1 cellular context compared by ENCODE assay signal in genomic region chr14:37172024-37172869, GRCh38.
A peak's percentile ranks its signal among the peaks of the same experiment; 100 is the strongest.
TF ChIP-seq lines count a peak whose summit lies in the region.

Gene SLC25A21, minus strand, starts transcription at chr14:37172606.

TF ChIP-seq in HepG2, 621 proteins besides CTCF, POLR2A, EP300 and RAD21 (continued from another document):
- TF ChIP-seq, protein P1, sequence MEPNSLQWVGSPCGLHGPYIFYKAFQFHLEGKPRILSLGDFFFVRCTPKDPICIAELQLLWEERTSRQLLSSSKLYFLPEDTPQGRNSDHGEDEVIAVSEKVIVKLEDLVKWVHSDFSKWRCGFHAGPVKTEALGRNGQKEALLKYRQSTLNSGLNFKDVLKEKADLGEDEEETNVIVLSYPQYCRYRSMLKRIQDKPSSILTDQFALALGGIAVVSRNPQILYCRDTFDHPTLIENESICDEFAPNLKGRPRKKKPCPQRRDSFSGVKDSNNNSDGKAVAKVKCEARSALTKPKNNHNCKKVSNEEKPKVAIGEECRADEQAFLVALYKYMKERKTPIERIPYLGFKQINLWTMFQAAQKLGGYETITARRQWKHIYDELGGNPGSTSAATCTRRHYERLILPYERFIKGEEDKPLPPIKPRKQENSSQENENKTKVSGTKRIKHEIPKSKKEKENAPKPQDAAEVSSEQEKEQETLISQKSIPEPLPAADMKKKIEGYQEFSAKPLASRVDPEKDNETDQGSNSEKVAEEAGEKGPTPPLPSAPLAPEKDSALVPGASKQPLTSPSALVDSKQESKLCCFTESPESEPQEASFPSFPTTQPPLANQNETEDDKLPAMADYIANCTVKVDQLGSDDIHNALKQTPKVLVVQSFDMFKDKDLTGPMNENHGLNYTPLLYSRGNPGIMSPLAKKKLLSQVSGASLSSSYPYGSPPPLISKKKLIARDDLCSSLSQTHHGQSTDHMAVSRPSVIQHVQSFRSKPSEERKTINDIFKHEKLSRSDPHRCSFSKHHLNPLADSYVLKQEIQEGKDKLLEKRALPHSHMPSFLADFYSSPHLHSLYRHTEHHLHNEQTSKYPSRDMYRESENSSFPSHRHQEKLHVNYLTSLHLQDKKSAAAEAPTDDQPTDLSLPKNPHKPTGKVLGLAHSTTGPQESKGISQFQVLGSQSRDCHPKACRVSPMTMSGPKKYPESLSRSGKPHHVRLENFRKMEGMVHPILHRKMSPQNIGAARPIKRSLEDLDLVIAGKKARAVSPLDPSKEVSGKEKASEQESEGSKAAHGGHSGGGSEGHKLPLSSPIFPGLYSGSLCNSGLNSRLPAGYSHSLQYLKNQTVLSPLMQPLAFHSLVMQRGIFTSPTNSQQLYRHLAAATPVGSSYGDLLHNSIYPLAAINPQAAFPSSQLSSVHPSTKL (CRISPR knock-in tag; IDR thresholded peaks at IDR 0.05): peak; percentile 87
- TF ChIP-seq IRF9 (CRISPR knock-in tag; IDR thresholded peaks at IDR 0.05; ENCODE audit: borderline replicate concordance) (peak; percentile 99), JDP2 (CRISPR knock-in tag; IDR thresholded peaks at IDR 0.05; ENCODE audit: borderline replicate concordance) (peak; percentile 49; the same call in 1 of the 2 replicates), MIXL1 (CRISPR knock-in tag; IDR thresholded peaks at IDR 0.05) (peak; percentile 97), TRIM24 (CRISPR knock-in tag; IDR thresholded peaks at IDR 0.05) (no peak), CBX2 (IDR thresholded peaks at IDR 0.05; ENCODE audit: low read depth, low read length) (peak; percentile 98), CBX2 (CRISPR knock-in tag; IDR thresholded peaks at IDR 0.05; ENCODE audit: low read depth) (peak; percentile 100), ZNF44 (CRISPR knock-in tag; IDR thresholded peaks at IDR 0.05) (peak; percentile 100), ZFP82 (CRISPR knock-in tag; IDR thresholded peaks at IDR 0.05; ENCODE audit: borderline replicate concordance) (peak; percentile 99), ZNF337 (CRISPR knock-in tag; IDR thresholded peaks at IDR 0.05; ENCODE audit: borderline replicate concordance, low read depth) (peak; percentile 98), DMTF1 (CRISPR knock-in tag; IDR thresholded peaks at IDR 0.05) (0 out of 2 replicates have a peak, but pooled peaks have one; percentile 69), KAT7 (CRISPR knock-in tag; IDR thresholded peaks at IDR 0.05; ENCODE audit: borderline replicate concordance) (peak; percentile 99), MED8 (CRISPR knock-in tag; IDR thresholded peaks at IDR 0.05; ENCODE audit: insufficient replicate concordance) (peak; percentile 98), ZMAT3 (CRISPR knock-in tag; conservative IDR thresholded peaks at IDR 0.05) (peak; percentile 94; the same call in 1 of the 2 replicates), HOXA9 (CRISPR knock-in tag; IDR thresholded peaks at IDR 0.05; ENCODE audit: borderline replicate concordance) (peak; percentile 98), NCOA5 (CRISPR knock-in tag; IDR thresholded peaks at IDR 0.05) (0 out of 2 replicates have a peak, but pooled peaks have one; percentile 91), AGO2 (optimal IDR thresholded peaks at IDR 0.05; ENCODE audit: low read depth, low read length) (peak; percentile 95), KDM4B (CRISPR knock-in tag; IDR thresholded peaks at IDR 0.05) (peak; percentile 99), MXI1 (IDR thresholded peaks at IDR 0.05; ENCODE audit: borderline replicate concordance, low read depth, low read length) (no peak), ZNF205 (CRISPR knock-in tag; IDR thresholded peaks at IDR 0.05) (peak; percentile 83), ZFP91 (CRISPR knock-in tag; IDR thresholded peaks at IDR 0.05; ENCODE audit: borderline replicate concordance) (peak; percentile 97), MAFG (CRISPR knock-in tag; IDR thresholded peaks at IDR 0.05) (0 out of 2 replicates have a peak, but pooled peaks have one; percentile 52), ZBTB20 (CRISPR knock-in tag; IDR thresholded peaks at IDR 0.05; ENCODE audit: borderline replicate concordance, low read depth) (peak; percentile 96), REPIN1 (CRISPR knock-in tag; IDR thresholded peaks at IDR 0.05; ENCODE audit: borderline replicate concordance, low read depth) (peak; percentile 99), SMAD9 (CRISPR knock-in tag; IDR thresholded peaks at IDR 0.05) (peak; percentile 98), RNF2 (conservative IDR thresholded peaks at IDR 0.05; ENCODE audit: low read depth) (peak; percentile 99)
- TF ChIP-seq, protein P2, sequence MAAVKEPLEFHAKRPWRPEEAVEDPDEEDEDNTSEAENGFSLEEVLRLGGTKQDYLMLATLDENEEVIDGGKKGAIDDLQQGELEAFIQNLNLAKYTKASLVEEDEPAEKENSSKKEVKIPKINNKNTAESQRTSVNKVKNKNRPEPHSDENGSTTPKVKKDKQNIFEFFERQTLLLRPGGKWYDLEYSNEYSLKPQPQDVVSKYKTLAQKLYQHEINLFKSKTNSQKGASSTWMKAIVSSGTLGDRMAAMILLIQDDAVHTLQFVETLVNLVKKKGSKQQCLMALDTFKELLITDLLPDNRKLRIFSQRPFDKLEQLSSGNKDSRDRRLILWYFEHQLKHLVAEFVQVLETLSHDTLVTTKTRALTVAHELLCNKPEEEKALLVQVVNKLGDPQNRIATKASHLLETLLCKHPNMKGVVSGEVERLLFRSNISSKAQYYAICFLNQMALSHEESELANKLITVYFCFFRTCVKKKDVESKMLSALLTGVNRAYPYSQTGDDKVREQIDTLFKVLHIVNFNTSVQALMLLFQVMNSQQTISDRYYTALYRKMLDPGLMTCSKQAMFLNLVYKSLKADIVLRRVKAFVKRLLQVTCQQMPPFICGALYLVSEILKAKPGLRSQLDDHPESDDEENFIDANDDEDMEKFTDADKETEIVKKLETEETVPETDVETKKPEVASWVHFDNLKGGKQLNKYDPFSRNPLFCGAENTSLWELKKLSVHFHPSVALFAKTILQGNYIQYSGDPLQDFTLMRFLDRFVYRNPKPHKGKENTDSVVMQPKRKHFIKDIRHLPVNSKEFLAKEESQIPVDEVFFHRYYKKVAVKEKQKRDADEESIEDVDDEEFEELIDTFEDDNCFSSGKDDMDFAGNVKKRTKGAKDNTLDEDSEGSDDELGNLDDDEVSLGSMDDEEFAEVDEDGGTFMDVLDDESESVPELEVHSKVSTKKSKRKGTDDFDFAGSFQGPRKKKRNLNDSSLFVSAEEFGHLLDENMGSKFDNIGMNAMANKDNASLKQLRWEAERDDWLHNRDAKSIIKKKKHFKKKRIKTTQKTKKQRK (IDR thresholded peaks at IDR 0.05; ENCODE audit: low read length): no peak
- TF ChIP-seq, protein P3, sequence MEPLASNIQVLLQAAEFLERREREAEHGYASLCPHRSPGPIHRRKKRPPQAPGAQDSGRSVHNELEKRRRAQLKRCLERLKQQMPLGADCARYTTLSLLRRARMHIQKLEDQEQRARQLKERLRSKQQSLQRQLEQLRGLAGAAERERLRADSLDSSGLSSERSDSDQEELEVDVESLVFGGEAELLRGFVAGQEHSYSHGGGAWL (CRISPR knock-in tag; IDR thresholded peaks at IDR 0.05): peak; percentile 97
